9 cellular contexts compared by ENCODE assay signal in the genomic region with DNA sequence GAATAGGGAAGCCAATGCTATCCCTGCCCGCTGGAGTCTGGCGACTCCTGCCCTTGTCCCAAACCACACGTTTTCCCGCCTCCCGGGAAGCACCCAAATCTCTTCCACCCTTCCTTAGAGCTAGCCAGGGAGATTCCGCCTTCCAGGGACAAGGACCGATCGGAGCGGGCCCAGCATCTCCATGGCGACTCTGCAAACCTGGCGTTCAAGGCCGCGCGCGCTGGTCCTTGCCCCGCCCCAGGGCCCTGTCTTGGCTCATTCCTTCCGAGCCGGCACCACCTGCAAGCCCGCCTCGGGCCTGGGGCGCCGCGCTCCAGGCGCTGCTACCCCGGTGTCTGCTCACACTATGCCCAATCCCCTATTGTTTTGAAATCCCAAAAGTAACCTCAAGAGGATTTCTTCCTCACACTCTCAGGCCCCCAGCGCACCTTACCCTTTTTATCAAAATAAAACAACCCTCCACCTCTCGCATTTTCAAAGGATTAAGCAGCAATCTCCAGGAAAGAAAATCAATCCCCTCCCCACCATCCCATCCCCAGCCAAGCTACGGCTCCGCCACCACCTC. TPM values are rescaled to one million over a fixed set of nuclear protein-coding genes. Genes with fewer than 3 reads are reported as not detected.
DNase-seq lines count a peak whose midpoint lies in the region; ATAC-seq and TF ChIP-seq lines count a peak whose summit lies in the region.
"Had no signal": no experiment of that assay in that cellular context is flagged by ENCODE, and none has a peak within 500 bp of the region (broad histone marks: within the 10 kb centered on the region; RNA-seq: fewer than 3 reads in every experiment).

No MANE protein-coding gene starts in this region.

- no peak for ATAC-seq in naive B cell (ENCODE audit: low read depth in 2 of 2)
- ATAC-seq in HG03565 (IDR thresholded peaks at IDR 0.05; ENCODE audit: unreplicated experiment), result no peak

- H3K4me1 Mint-ChIP-seq in HFFc6 (ENCODE audit: low read depth), result peaks cover 31% of the 10 kb centered on the region
- peaks cover 12 to 17% (median 13%) of the 10 kb centered on the region in 3 donors for H3K4me1 Mint-ChIP-seq in naive B cell

- POLR2A ChIA-PET in AG04450 (lab: Yijun Ruan, JAX), result interaction anchor here (0.6 kb wide), 1 partner anchor 241 kb away, joined by 4 read pairs; no protein-coding TSS in a partner anchor

- H3K27me3 Mint-ChIP-seq in HFFc6 (ENCODE audit: insufficient read depth), result peaks cover 7% of the 10 kb centered on the region; the same call in 1 of the 2 replicates
- peaks cover 68 to 85% (median 83%) of the 10 kb centered on the region in 3 donors for H3K27me3 Mint-ChIP-seq in naive B cell

- H3K27ac ChIP-seq in AG04450 (ENCODE audit: low read depth, low read length), result no peak overlapping the region
- H3K27ac ChIP-seq: skin epidermis had no signal

- H3K27ac Mint-ChIP-seq in HFFc6 (0 out of 2 replicates have a peak overlapping the region, but pooled peaks have one; percentile 56), naive B cell (peak overlapping the region in 1 of 6 donors; percentile 33)

- no peaks in the 10 kb centered on the region; the same call in 1 of the 2 replicates for H3K9me3 ChIP-seq in AG04450 (ENCODE audit: control insufficient read depth, insufficient read depth, low read length)

- CTCF ChIA-PET in AG04450 (lab: Charles Lee), result interaction anchor here (0.7 to 1.3 kb wide), 3 partner anchors 8 to 439 kb away, joined by 3 to 4 read pairs (median 3); no protein-coding TSS in a partner anchor

- peaks cover 16% of the 10 kb centered on the region for H3K27me3 ChIP-seq in AG04450 (ENCODE audit: control insufficient read depth, insufficient read depth, low read length)

- H3K4me3 ChIP-seq in AG04450 (ENCODE audit: low read depth, low read length), result peak overlapping the region; percentile 56

- H3K36me3 Mint-ChIP-seq in HFFc6 (ENCODE audit: low read depth) (peaks cover 5% of the 10 kb centered on the region; the same call in 1 of the 2 replicates), naive B cell (no peaks in the 10 kb centered on the region)

- H3K9me3 Mint-ChIP-seq in HFFc6, result no peaks in the 10 kb centered on the region
- H3K9me3 Mint-ChIP-seq in naive B cell, result no peaks in the 10 kb centered on the region

- TF ChIP-seq CTCF in AG04450 (IDR thresholded peaks at IDR 0.05; ENCODE audit: low read depth, low read length) (no peak), HFFc6 (IDR thresholded peaks at IDR 0.05) (no peak)

- DNase-seq in AG04450 (ENCODE audit: low read depth, low spot score) (no peak), HFFc6 (no peak), astrocyte of the hippocampus (ENCODE audit: low read depth, low spot score) (peak; percentile 23), naive B cell (no peak), NCI-H2107 (lab: John Stamatoyannopoulos, UW) (no peak), cortex of kidney (lab: John Stamatoyannopoulos, UW) (no peak), germinal center (ENCODE audit: low spot score) (no peak)

- H3K4me3 Mint-ChIP-seq in HFFc6 (peak overlapping the region; percentile 86), naive B cell (peak overlapping the region; percentile 55 to 72 (median 69))

RNA-seq across cellular contexts. Expression of gene SLC1A2, which starts 1.0 kb away (rescaled TPM):
- 0.97 and 1.1 TPM in 2 replicates for polyA plus RNA-seq in AG04450 (2011; rRNA removed)
- 4.2 and 6.2 TPM in 2 replicates for polyA minus RNA-seq in AG04450 (2011; rRNA and poly(A)+ RNA removed)
- total RNA-seq in HFFc6 (2021; fragmentation: NEBNext Ultra II Directional; extraction: Animal tissue kit (Norgen Biotek cat#: 25700)), result 1 to 10 TPM; 1.7 to 2.4 (median 2.1) TPM
- polyA plus RNA-seq in naive B cell (ENCODE audit: low read depth in 6 of 6), result under 1 TPM in 2 of 6 donors, not detected in 4; 0.07 to 0.09 TPM
